Comparison of ENCODE assay signal across 30 cellular contexts in genomic region chr3:47732143-47732542, GRCh38. TPM values are rescaled to one million over a fixed set of nuclear protein-coding genes. Genes with fewer than 3 reads are reported as not detected.
A peak's percentile ranks its signal among the peaks of the same experiment; 100 is the strongest.
DNase-seq lines count a peak whose midpoint lies in the region; ATAC-seq, FAIRE-seq and TF ChIP-seq lines count a peak whose summit lies in the region.
"Had no signal": no experiment of that assay in that cellular context is flagged by ENCODE, and none has a peak within 500 bp of the region (broad histone marks: within the 10 kb centered on the region; RNA-seq: fewer than 3 reads in every experiment).

No MANE protein-coding gene starts in this region.

- no peaks in the 10 kb centered on the region for H3K9me2 ChIP-seq in OCI-LY7 (ENCODE audit: insufficient read depth, low read length)

- H3K4me1 ChIP-seq in OCI-LY7 (ENCODE audit: insufficient read depth, low read length, poor library complexity, severe bottlenecking): peaks cover 11% of the 10 kb centered on the region
- no peaks in the 10 kb centered on the region for H3K4me1 ChIP-seq in heart left ventricle
- H3K4me1 ChIP-seq: foreskin keratinocyte, right atrium auricular region, tibial artery had no signal

- TF ChIP-seq CTCF in OCI-LY7 (conservative IDR thresholded peaks at IDR 0.05; ENCODE audit: low read length): no peak
- TF ChIP-seq CTCF in heart left ventricle (IDR thresholded peaks at IDR 0.05): no peak

- 0 out of 2 replicates have a peak, but pooled peaks cover 3% of the 10 kb centered on the region for H4K20me1 ChIP-seq in OCI-LY7 (ENCODE audit: insufficient read depth, low read length)

- H3K9me3 ChIP-seq in OCI-LY7 (ENCODE audit: low read length): no peaks in the 10 kb centered on the region
- H3K9me3 ChIP-seq in heart left ventricle: no peaks in the 10 kb centered on the region
- H3K9me3 ChIP-seq: ovary, right atrium auricular region, spleen, tibial artery had no signal

- TF ChIP-seq POLR2A in GM12892 (IDR thresholded peaks at IDR 0.05; ENCODE audit: low read depth, low read length): no peak
- no peak for TF ChIP-seq POLR2A in heart left ventricle (IDR thresholded peaks at IDR 0.05)

- peaks cover 13% of the 10 kb centered on the region; the same call in 1 of the 2 replicates for H3K79me2 ChIP-seq in OCI-LY7 (ENCODE audit: insufficient read depth, low read depth, low read length)

- WGBS in heart left ventricle, 4 donors: 88 to 95% (median 89%) methylated on average over 2 of the region's 2 CpGs

- H3K36me3 ChIP-seq in OCI-LY7 (ENCODE audit: insufficient read depth, low read length): peaks cover 98% of the 10 kb centered on the region
- peaks cover 0 to 99% (median 84%) of the 10 kb centered on the region in 9 donors for H3K36me3 ChIP-seq in heart left ventricle
- H3K36me3 ChIP-seq: ovary had no signal

- H3K27me3 Mint-ChIP-seq in T-helper 2 cell treated with Interferon-gamma antibody and Interleukin-4, amounts not matched to agents 5 μg/mL and 100 μg/mL, for 36 hours (ENCODE audit: low read depth): no peaks in the 10 kb centered on the region
- no peaks in the 10 kb centered on the region for H3K27me3 Mint-ChIP-seq in naive B cell
- H3K27me3 Mint-ChIP-seq: activated CD4-positive, alpha-beta T cell treated with anti-CD3 and anti-CD28 coated beads, Interleukin-2, amount 10 ng/mL, durations not matched to agents 7 days and 5 days; stimulated activated naive CD8-positive, alpha-beta T cell treated with anti-CD3 and anti-CD28 coated beads, Interleukin-15, amount 100 ng/mL, for 72 hours had no signal

- ATAC-seq in naive B cell (ENCODE audit: low read depth in 2 of 2) (no peak), heart left ventricle (no peak), GM18907 (IDR thresholded peaks at IDR 0.05; ENCODE audit: unreplicated experiment) (no peak)
- ATAC-seq: CD8-positive, alpha-beta T cell; esophagus mucosa; foreskin keratinocyte; left colon; stimulated activated naive CD8-positive, alpha-beta T cell treated with anti-CD3 and anti-CD28 coated beads, Interleukin-15, amount 100 ng/mL, for 72 hours had no signal

- no peak overlapping the region for H3K4me3 ChIP-seq in OCI-LY7 (ENCODE audit: low read depth, low read length, poor library complexity, severe bottlenecking)
- H3K4me3 ChIP-seq in heart left ventricle: no peak overlapping the region
- H3K4me3 ChIP-seq: ovary, right atrium auricular region, spleen, tibial artery had no signal

- intact Hi-C loops in OCI-LY7 (cut with micrococcal nuclease; ENCODE audit: unreplicated experiment): no loop called here
- intact Hi-C loops in heart left ventricle (cut with DNase I): no loop called here

- H3K27ac ChIP-seq in OCI-LY7 (ENCODE audit: low read depth, low read length, poor library complexity, severe bottlenecking) (peak overlapping the region; percentile 6), heart left ventricle (no peak overlapping the region)
- H3K27ac ChIP-seq: 22Rv1, foreskin keratinocyte, ovary, right atrium auricular region, RWPE1, spleen, tibial artery had no signal

- no peaks in the 10 kb centered on the region for H3K9me3 Mint-ChIP-seq in T-helper 2 cell treated with Interferon-gamma antibody and Interleukin-4, amounts not matched to agents 5 μg/mL and 100 μg/mL, for 36 hours
- H3K9me3 Mint-ChIP-seq in naive B cell: no peaks in the 10 kb centered on the region
- H3K9me3 Mint-ChIP-seq: activated CD4-positive, alpha-beta T cell treated with anti-CD3 and anti-CD28 coated beads, Interleukin-2, amount 10 ng/mL, durations not matched to agents 7 days and 5 days; CD8-positive, alpha-beta T cell; stimulated activated naive CD8-positive, alpha-beta T cell treated with anti-CD3 and anti-CD28 coated beads, Interleukin-15, amount 100 ng/mL, for 72 hours; T-helper 1 cell treated with Interleukin-12 subunit alpha and Interleukin-12 subunit beta and Interleukin-4 antibody, amounts not matched to agents 30 μg/mL and 1 μg/mL, for 36 hours had no signal

- H3K27ac Mint-ChIP-seq in T-helper 2 cell treated with Interferon-gamma antibody and Interleukin-4, amounts not matched to agents 5 μg/mL and 100 μg/mL, for 36 hours: peak overlapping the region; percentile 37
- H3K27ac Mint-ChIP-seq in naive B cell: peak overlapping the region in 5 of 6 donors; percentile 1 to 67 (median 22)
- H3K27ac Mint-ChIP-seq: activated CD4-positive, alpha-beta T cell treated with anti-CD3 and anti-CD28 coated beads, Interleukin-2, amount 10 ng/mL, durations not matched to agents 7 days and 5 days; CD8-positive, alpha-beta T cell; T-helper 1 cell treated with Interleukin-12 subunit alpha and Interleukin-12 subunit beta and Interleukin-4 antibody, amounts not matched to agents 30 μg/mL and 1 μg/mL, for 36 hours had no signal

- H3K36me3 Mint-ChIP-seq in T-helper 2 cell treated with Interferon-gamma antibody and Interleukin-4, amounts not matched to agents 5 μg/mL and 100 μg/mL, for 36 hours (ENCODE audit: low read depth): peaks cover 47% of the 10 kb centered on the region
- H3K36me3 Mint-ChIP-seq in naive B cell: peaks cover 14 to 15% of the 10 kb centered on the region in 2 donors

- no peak overlapping the region for H3K4me3 Mint-ChIP-seq in T-helper 2 cell treated with Interferon-gamma antibody and Interleukin-4, amounts not matched to agents 5 μg/mL and 100 μg/mL, for 36 hours
- no peak overlapping the region for H3K4me3 Mint-ChIP-seq in naive B cell
- H3K4me3 Mint-ChIP-seq: activated CD4-positive, alpha-beta T cell treated with anti-CD3 and anti-CD28 coated beads, Interleukin-2, amount 10 ng/mL, durations not matched to agents 7 days and 5 days; CD8-positive, alpha-beta T cell; stimulated activated naive CD8-positive, alpha-beta T cell treated with anti-CD3 and anti-CD28 coated beads, Interleukin-15, amount 100 ng/mL, for 72 hours; T-helper 1 cell treated with Interleukin-12 subunit alpha and Interleukin-12 subunit beta and Interleukin-4 antibody, amounts not matched to agents 30 μg/mL and 1 μg/mL, for 36 hours had no signal

- no peaks in the 10 kb centered on the region for H3K27me3 ChIP-seq in heart left ventricle
- H3K27me3 ChIP-seq: foreskin keratinocyte, ovary, right atrium auricular region, spleen, tibial artery had no signal

- no TSS peak for BruUV-seq in OCI-LY7 (replicated peaks; lab: Mats Ljungman, UMichigan)

- POLR2A ChIA-PET in OCI-LY7 (lab: Charles Lee): interaction anchor here (0.5 to 1.1 kb wide), 5 partner anchors 9 to 250 kb away, joined by 3 to 4 read pairs (median 4); no protein-coding TSS in a partner anchor

- no peak overlapping the region for H3K4me2 ChIP-seq in OCI-LY7 (ENCODE audit: low read length)

- CTCF ChIA-PET in OCI-LY7 (lab: Charles Lee; ENCODE audit: unreplicated experiment): no interaction called here

- FAIRE-seq in GM12892 (lab: Jason Lieb, UNC): peak; percentile 50

- peaks cover 7% of the 10 kb centered on the region for H3K4me1 Mint-ChIP-seq in T-helper 2 cell treated with Interferon-gamma antibody and Interleukin-4, amounts not matched to agents 5 μg/mL and 100 μg/mL, for 36 hours (ENCODE audit: low read depth)
- H3K4me1 Mint-ChIP-seq in naive B cell: peaks cover 0 to 4% (median 3%) of the 10 kb centered on the region in 3 donors

- DNase-seq in T-helper 2 cell treated with Interferon-gamma antibody and Interleukin-4, amounts not matched to agents 5 μg/mL and 100 μg/mL, for 36 hours (ENCODE audit: low spot score): no peak
- DNase-seq in T-helper 2 cell (no peak), GM12892 (ENCODE audit: insufficient read length) (no peak), OCI-LY7 (ENCODE audit: low spot score) (no peak), naive B cell (no peak), RKO (ENCODE audit: low spot score) (no peak), heart left ventricle (no peak)
- DNase-seq: activated CD4-positive, alpha-beta T cell treated with anti-CD3 and anti-CD28 coated beads, Interleukin-2, amount 10 ng/mL, durations not matched to agents 7 days and 5 days; activated gamma-delta T cell; AML-193; CD8-positive, alpha-beta T cell; effector CD8-positive, alpha-beta T cell; foreskin keratinocyte; KG1; left colon; mesenchymal stem cell; NCI-H1694; NCI-H2171 treated with DMSO at 0.1 percent for 48 hours; NCI-H524 treated with DMSO at 0.1 percent for 48 hours; ovary; spleen; stimulated activated CD4-positive, alpha-beta T cell treated with anti-CD3 and anti-CD28 coated beads, Interleukin-4, amount 100 ng/mL, for 24 hours; stimulated activated naive CD8-positive, alpha-beta T cell treated with anti-CD3 and anti-CD28 coated beads, Interleukin-15, amount 100 ng/mL, for 72 hours; tibial artery had no signal

- H2AFZ ChIP-seq in OCI-LY7 (ENCODE audit: low read length): no peak overlapping the region

RNA-seq across cellular contexts. Expression of gene SMARCC1, which starts 49.5 kb away (rescaled TPM):
- polyA plus RNA-seq in GM12892 (2012; ENCODE audit: missing spikeins): 55.1 TPM
- 70.5 and 83.2 TPM in 2 replicates for total RNA-seq in OCI-LY7 (2014; rRNA removed; shearing (Covaris generic))
- total RNA-seq in OCI-LY7 (2022) (176 and 182 TPM in 2 replicates), heart left ventricle (10 to 100 TPM; 17.6 to 31.4 (median 25.5) TPM)
- polyA plus RNA-seq in naive B cell (ENCODE audit: low read depth in 6 of 6) (10 to 100 TPM; 47.2 to 99.6 (median 73.8) TPM), heart left ventricle (10 to 100 TPM in 1 of 2 donors, 1 to 10 TPM in 1; 5.8 to 17.2 TPM)
